8 cellular contexts compared by ENCODE assay signal in the genomic region with DNA sequence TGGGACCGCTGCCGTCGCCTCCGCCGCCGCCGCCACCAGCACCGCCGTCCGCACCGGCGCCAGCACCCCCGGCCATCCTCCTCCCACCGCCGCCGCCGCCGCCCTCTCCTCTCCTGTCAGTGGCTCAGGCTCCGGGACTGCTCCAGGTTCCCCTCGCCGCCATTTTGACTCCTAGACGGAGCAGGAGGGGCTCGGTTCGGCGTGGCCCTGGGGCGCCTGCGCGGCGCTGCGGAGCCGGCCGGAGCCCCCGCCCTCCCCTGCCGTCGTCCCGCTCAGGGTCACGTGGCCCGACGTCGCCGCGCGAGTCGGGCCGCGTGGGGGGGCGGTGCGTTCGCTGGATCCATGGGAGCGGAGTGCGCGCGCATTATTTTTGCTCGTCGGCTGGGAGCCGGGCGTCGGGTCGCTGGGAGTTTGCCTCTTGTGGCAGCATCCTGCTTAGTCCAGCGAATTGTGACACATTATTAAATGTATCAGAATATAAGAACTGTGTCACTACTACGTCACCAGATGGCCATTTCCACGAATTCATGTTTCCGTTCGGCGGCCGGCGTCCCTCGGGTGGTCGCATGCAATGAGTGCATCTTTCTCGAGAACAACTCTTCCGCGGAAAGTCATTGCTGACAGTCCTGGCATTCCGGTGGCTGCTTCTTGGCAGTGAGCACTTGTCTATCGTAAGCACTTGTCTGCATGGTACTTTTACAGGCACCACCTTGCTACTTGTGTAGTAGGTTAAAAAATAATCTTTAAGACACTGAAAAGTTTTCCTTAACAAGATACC. TPM values are rescaled to one million over a fixed set of nuclear protein-coding genes. Genes with fewer than 3 reads are reported as not detected.
DNase-seq lines count a peak whose midpoint lies in the region; ATAC-seq and TF ChIP-seq lines count a peak whose summit lies in the region.

Gene BTBD7, minus strand, starts transcription at position 184 of the 778 bp plus-strand sequence. CDS start 36,985 bp downstream, outside the sequence.

- WGBS in psoas muscle, 3 donors, result 0% methylated on average over 61 to 74 of the region's 74 CpGs
- WGBS in urinary bladder, result under 1% methylated on average over 74 of the region's 74 CpGs

- H3K4me1 ChIP-seq in psoas muscle (peaks cover 27% of the 10 kb centered on the region), urinary bladder (ENCODE audit: insufficient read depth) (no peaks in the 10 kb centered on the region)

- peak within 1 kb of the TSS; percentile 95 for H3K4me3 ChIP-seq in psoas muscle
- H3K4me3 ChIP-seq in urinary bladder (ENCODE audit: low read depth, low read length), result peak within 1 kb of the TSS; percentile 95

- peak; percentile 35 for ATAC-seq in GM18499 (IDR thresholded peaks at IDR 0.05; ENCODE audit: insufficient read depth, unreplicated experiment)
- peak; percentile 74 for ATAC-seq in HG02943 (IDR thresholded peaks at IDR 0.05; ENCODE audit: low read depth, unreplicated experiment)
- ATAC-seq in left ventricle myocardium superior, result peak; percentile 99
- ATAC-seq in psoas muscle, result peak; percentile 98 to 99 (median 99)

- H3K36me3 ChIP-seq in psoas muscle (ENCODE audit: insufficient read depth in 1 of 2, low read depth in 1 of 2) (peaks cover 0 to 7% of the 10 kb centered on the region in 2 donors), urinary bladder (ENCODE audit: insufficient read depth) (no peaks in the 10 kb centered on the region)

- TF ChIP-seq CTCF in psoas muscle (IDR thresholded peaks at IDR 0.05), result peak; percentile 18

- H3K27ac ChIP-seq in angular gyrus (ENCODE audit: low read depth, low read length) (peak within 1 kb of the TSS; percentile 92), psoas muscle (peak within 1 kb of the TSS; percentile 97), urinary bladder (ENCODE audit: low read depth) (peak within 1 kb of the TSS; percentile 98)

- DNase-seq in NCI-H187 treated with DMSO at 0.1 percent for 48 hours (lab: John Stamatoyannopoulos, UW) (peak; percentile 79), T-helper 2 cell (peak; percentile 90 to 96 (median 92)), left ventricle myocardium superior (peak; percentile 98), psoas muscle (peak; percentile 97 to 98)

- peaks cover 6% of the 10 kb centered on the region for H3K9me3 ChIP-seq in psoas muscle

- intact Hi-C loops in left ventricle myocardium superior (cut with micrococcal nuclease) (no loop called here), psoas muscle (cut with DNase I) (loop anchor here (10.0 kb wide), 2 partner anchors 128 to 218 kb away; partner anchors contain the start of genes GON7 (in 1 of the 2), ITPK1 (in 1 of the 2) and UBR7 (in 1 of the 2))

- no peaks in the 10 kb centered on the region for H3K27me3 ChIP-seq in psoas muscle (ENCODE audit: insufficient read depth in 3 of 3, low read length in 2 of 3)

RNA-seq across cellular contexts. Expression of gene BTBD7, which starts in this region (rescaled TPM):
- total RNA-seq in left ventricle myocardium superior, result 25.5 TPM
- 10 to 100 TPM; 18.9 to 24.9 (median 22.6) TPM for total RNA-seq in psoas muscle
- 10 to 100 TPM in 1 of 3 donors, 1 to 10 TPM in 2; 6.0 to 13.3 (median 6.9) TPM for polyA plus RNA-seq in psoas muscle
- total RNA-seq in urinary bladder, result 56.5 TPM
- polyA plus RNA-seq in urinary bladder, result 14.3 TPM

Comparison
In these comparisons a context has a peak if more than half of its experiments do, and no peak if none do; other contexts are left out.
1. Peak in every context shown above with its lines: DNase-seq, ATAC-seq, H3K4me3 ChIP-seq and H3K27ac ChIP-seq.
2. ATAC-seq: peak in every context shown above with its lines; median percentile 99 in left ventricle myocardium superior; 99 in psoas muscle; 74 in HG02943; 35 in GM18499.